In the genomic region with DNA sequence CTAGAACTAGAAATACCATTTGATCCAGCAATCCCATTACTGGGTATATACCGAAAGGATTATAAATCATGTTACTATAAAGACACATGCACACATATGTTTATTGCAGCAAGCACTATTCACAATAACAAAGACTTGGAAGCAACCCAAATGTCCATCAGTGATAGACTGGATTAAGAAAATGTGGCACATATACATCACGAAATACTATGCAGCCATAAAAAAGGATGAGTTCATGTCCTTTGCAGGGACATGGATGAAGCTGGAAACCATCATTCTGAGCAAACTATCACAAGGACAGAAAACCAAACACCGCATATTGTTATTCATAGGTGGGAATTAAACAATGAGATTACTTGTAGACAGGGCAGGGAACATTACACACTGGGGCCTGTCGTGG, we compare ENCODE assay signal across 2 cellular contexts. TPM values are rescaled to one million over a fixed set of nuclear protein-coding genes. Genes with fewer than 3 reads are reported as not detected.
DNase-seq lines count a peak whose midpoint lies in the region; ATAC-seq, FAIRE-seq and TF ChIP-seq lines count a peak whose summit lies in the region.
"Not testable (repeated sequence)": the region's sequence is repeated elsewhere in the genome, so short reads cannot be mapped to it uniquely, and the experiment has no call there.

No MANE protein-coding gene starts in this region.

- not testable (repeated sequence) for TF ChIP-seq POLR2A in K562 (conservative IDR thresholded peaks at IDR 0.05)

- CTCF ChIA-PET in HEK293 (lab: Yijun Ruan, JAX), result interaction anchor here (0.7 to 1.6 kb wide), 2 partner anchors 10 to 457 kb away, joined by 3 to 4 read pairs; no protein-coding TSS in a partner anchor
- CTCF ChIA-PET in K562 (lab: Yijun Ruan, JAX; ENCODE audit: low intra/inter-chr PET ratio), result not testable (repeated sequence)

- not testable (repeated sequence) for BruUV-seq in K562 (replicated peaks; lab: Mats Ljungman, UMichigan)

- ATAC-seq in K562, result not testable (repeated sequence)

- not testable (repeated sequence) for H3K4me1 ChIP-seq in HEK293 (ENCODE audit: control insufficient read depth, insufficient read depth, low read length); K562 (replicated peaks in 1 of 2; ENCODE audit: control insufficient read depth in 2 of 2, insufficient read depth in 2 of 2, low read length in 2 of 2)

- not testable (repeated sequence) for H3K79me2 ChIP-seq in K562 (ENCODE audit: control insufficient read depth, insufficient read depth, low read length)

- H3K4me3 ChIP-seq in HEK293 (ENCODE audit: low read depth, low read length); K562: not testable (repeated sequence)

- TF ChIP-seq CTCF in HEK293 (tag by site-specific recombination; IDR thresholded peaks at IDR 0.05); K562 (IDR thresholded peaks at IDR 0.05 in 2 of 3, conservative IDR thresholded peaks at IDR 0.05 in 1 of 3; ENCODE audit: insufficient read depth in 2 of 3, low read depth in 1 of 3, low read length in 3 of 3): not testable (repeated sequence)

- not testable (repeated sequence) for H3K27me3 ChIP-seq in K562 (ENCODE audit: control insufficient read depth in 2 of 2, insufficient read depth in 2 of 2, low read length in 2 of 2)

- not testable (repeated sequence) for TF ChIP-seq EP300 in K562 (IDR thresholded peaks at IDR 0.05; ENCODE audit: low read length)

- not testable (repeated sequence) for TF ChIP-seq RAD21 in K562 (CRISPR knock-in tag; conservative IDR thresholded peaks at IDR 0.05 in 1 of 2, IDR thresholded peaks at IDR 0.05 in 1 of 2)

- not testable (repeated sequence) for H2AFZ ChIP-seq in K562 (ENCODE audit: low read depth, low read length)

- not testable (repeated sequence) for H3K36me3 ChIP-seq in HEK293 (ENCODE audit: control insufficient read depth in 2 of 2, insufficient read depth in 1 of 2, low read length in 2 of 2); K562 (ENCODE audit: control insufficient read depth, insufficient read depth, low read length)

- not testable (repeated sequence) for H3K27ac ChIP-seq in HEK293 (ENCODE audit: extremely low read depth, low read depth, low read length); K562 (ENCODE audit: extremely low read depth, low read depth, low read length)

- WGBS in K562 (ENCODE audit: insufficient coverage, low coverage, missing lambda C conversion rate), result 36% methylated on average over 4 of the region's 4 CpGs

- H4K20me1 ChIP-seq in K562 (replicated peaks; ENCODE audit: control insufficient read depth, insufficient read depth, low read length), result not testable (repeated sequence)

- FAIRE-seq in K562 (lab: Jason Lieb, UNC), result not testable (repeated sequence)

- not testable (repeated sequence) for H3K4me2 ChIP-seq in K562 (ENCODE audit: insufficient read depth, low read length)

- POLR2A ChIA-PET in HEK293 (lab: Yijun Ruan, JAX); K562 (lab: Yijun Ruan, JAX): not testable (repeated sequence)

- H3K9ac ChIP-seq in K562 (ENCODE audit: insufficient read depth in 1 of 2, low read depth in 2 of 2, low read length in 2 of 2), result not testable (repeated sequence)

- not testable (repeated sequence) for DNase-seq in K562 (ENCODE audit: extremely low read depth in 1 of 4, low spot score in 3 of 4)

- intact Hi-C loops in K562 (cut with micrococcal nuclease), result not testable (repeated sequence)

- not testable (repeated sequence) for H3K9me1 ChIP-seq in K562 (ENCODE audit: control insufficient read depth, insufficient read depth, low read length)

- in situ Hi-C loops in K562 (cut with MboI), result not testable (repeated sequence)

- not testable (repeated sequence) for H3K9me3 ChIP-seq in HEK293 (ENCODE audit: control insufficient read depth, insufficient read depth, low read depth, low read length); K562 (replicated peaks; ENCODE audit: control insufficient read depth, insufficient read depth, low read depth, low read length)

TF ChIP-seq in HEK293, 187 proteins besides CTCF, POLR2A, EP300 and RAD21:
- peak; percentile 51 for TF ChIP-seq ZNF146 (tag by site-specific recombination; IDR thresholded peaks at IDR 0.05)
TF ChIP-seq in HEK293: peak in this region for 1; not testable (repeated sequence) for 186.

TF ChIP-seq in K562, 482 proteins besides CTCF, POLR2A, EP300 and RAD21:
- TF ChIP-seq ZNF146 (CRISPR knock-in tag; IDR thresholded peaks at IDR 0.05; ENCODE audit: unreplicated experiment), result peak; percentile 77
TF ChIP-seq in K562: peak in this region for 1; not testable (repeated sequence) for 481.

RNA-seq across cellular contexts. Expression of gene HSD17B4, which starts 7.7 kb away (rescaled TPM):
- total RNA-seq in K562 (2011; cell fraction: chromatin; rRNA removed; ENCODE audit: low replicate concordance), result 60.9 and 67.5 TPM in 2 replicates
- total RNA-seq in K562 (2011; cell fraction: nucleolus; rRNA removed), result 23.5 and 28.4 TPM in 2 replicates
- total RNA-seq in K562 (2011; cell fraction: nucleoplasm; rRNA removed), result 32.8 and 46.1 TPM in 2 replicates
- total RNA-seq in K562 (2014; rRNA removed), result 82.1 and 120 TPM in 2 replicates
- total RNA-seq in K562 (2014; rRNA removed; fragmentation: Illumina TruSeq; extraction: Trizol), result 108 and 110 TPM in 2 replicates
- 91.4 and 94.6 TPM in 2 replicates for total RNA-seq in K562 (2015; rRNA removed; fragmentation: Illumina TruSeq; extraction: Trizol)
- total RNA-seq in K562 (2021), result 109 and 114 TPM in 2 replicates
- polyA plus RNA-seq in K562 (2011; rRNA removed), result 157 and 187 TPM in 2 replicates
- polyA plus RNA-seq in K562 (2011; cell fraction: cytosol; rRNA removed), result 64.0 and 120 TPM in 2 replicates
- 85.1 and 121 TPM in 2 replicates for polyA plus RNA-seq in K562 (2011; cell fraction: nucleus; rRNA removed)
- polyA plus RNA-seq in K562 (2012), result 93.3 and 132 TPM in 2 replicates
- 95.4 and 119 TPM in 2 replicates for polyA plus RNA-seq in K562 (2014; fragmentation: Illumina TruSeq; extraction: Trizol)
- 10 to 100 TPM; 50.6 to 60.9 TPM for polyA plus RNA-seq in K562 (2014; fragmentation: Nextera tagmentation; extraction: Ambion mirVana)
- polyA plus RNA-seq in K562 (2014; rRNA removed), result 72.5 and 76.2 TPM in 2 replicates
- 200 and 211 TPM in 2 replicates for polyA minus RNA-seq in K562 (2011; rRNA and poly(A)+ RNA removed)
- polyA minus RNA-seq in K562 (2011; cell fraction: cytosol; rRNA and poly(A)+ RNA removed), result 69.9 and 88.9 TPM in 2 replicates
- 47.1 and 79.5 TPM in 2 replicates for polyA minus RNA-seq in K562 (2011; cell fraction: nucleus; rRNA and poly(A)+ RNA removed)
